10 cellular contexts compared by ENCODE assay signal in genomic region chr13:102707465-102707864, GRCh38. TPM values are rescaled to one million over a fixed set of nuclear protein-coding genes. Genes with fewer than 3 reads are reported as not detected.
DNase-seq lines count a peak whose midpoint lies in the region; ATAC-seq and TF ChIP-seq lines count a peak whose summit lies in the region.
"Had no signal": no experiment of that assay in that cellular context is flagged by ENCODE, and none has a peak within 500 bp of the region (broad histone marks: within the 10 kb centered on the region; RNA-seq: fewer than 3 reads in every experiment).

No MANE protein-coding gene starts in this region.

- H3K36me3 Mint-ChIP-seq in activated CD4-positive, alpha-beta T cell treated with anti-CD3 and anti-CD28 coated beads, Interleukin-2, amount 10 ng/mL, durations not matched to agents 7 days and 5 days (ENCODE audit: low read depth) = no peaks in the 10 kb centered on the region

- no peaks in the 10 kb centered on the region for H4K20me1 ChIP-seq in OCI-LY7 (ENCODE audit: insufficient read depth, low read length)

- H3K36me3 ChIP-seq in OCI-LY7 (ENCODE audit: insufficient read depth, low read length) (no peaks in the 10 kb centered on the region), ovary (no peaks in the 10 kb centered on the region)

- H2AFZ ChIP-seq in OCI-LY7 (ENCODE audit: low read length) = no peak overlapping the region
- H2AFZ ChIP-seq: GM23338 had no signal

- POLR2A ChIA-PET in OCI-LY7 (lab: Charles Lee) = no interaction called here
- POLR2A ChIA-PET in activated CD4-positive, alpha-beta T cell treated with anti-CD3 and anti-CD28 coated beads, Interleukin-2, amount 10 ng/mL, durations not matched to agents 7 days and 5 days (lab: Charles Lee) = no interaction called here

- no peak for ATAC-seq in GM19467 (IDR thresholded peaks at IDR 0.05; ENCODE audit: unreplicated experiment)
- ATAC-seq: GM23338 had no signal

- H3K4me2 ChIP-seq in OCI-LY7 (ENCODE audit: low read length) = no peak overlapping the region
- H3K4me2 ChIP-seq: GM23338 had no signal

- no peak for TF ChIP-seq CTCF in AG09309 (IDR thresholded peaks at IDR 0.05; ENCODE audit: control insufficient read depth, insufficient read depth, low read depth, low read length, missing control alignments)
- no peak for TF ChIP-seq CTCF in LNCaP clone FGC (IDR thresholded peaks at IDR 0.05; ENCODE audit: control insufficient read depth, extremely low read depth, insufficient read depth)
- no peak for TF ChIP-seq CTCF in OCI-LY7 (conservative IDR thresholded peaks at IDR 0.05; ENCODE audit: low read length)
- no peak for TF ChIP-seq CTCF in ovary (IDR thresholded peaks at IDR 0.05)

- CTCF ChIA-PET in OCI-LY7 (lab: Charles Lee; ENCODE audit: unreplicated experiment) = no interaction called here
- CTCF ChIA-PET in activated CD4-positive, alpha-beta T cell treated with anti-CD3 and anti-CD28 coated beads, Interleukin-2, amount 10 ng/mL, durations not matched to agents 7 days and 5 days (lab: Charles Lee) = no interaction called here

- H3K9me3 Mint-ChIP-seq in activated CD4-positive, alpha-beta T cell treated with anti-CD3 and anti-CD28 coated beads, Interleukin-2, amount 10 ng/mL, durations not matched to agents 7 days and 5 days = no peaks in the 10 kb centered on the region
- H3K9me3 Mint-ChIP-seq: GM23338 had no signal

- H3K4me1 ChIP-seq in OCI-LY7 (ENCODE audit: insufficient read depth, low read length, poor library complexity, severe bottlenecking) = no peaks in the 10 kb centered on the region
- peaks cover 1% of the 10 kb centered on the region for H3K4me1 ChIP-seq in ovary (ENCODE audit: insufficient read depth)

- intact Hi-C loops in OCI-LY7 (cut with micrococcal nuclease; ENCODE audit: unreplicated experiment) (no loop called here), ovary (cut with DNase I) (no loop called here)

- H3K9me3 ChIP-seq in OCI-LY7 (ENCODE audit: low read length) (no peaks in the 10 kb centered on the region), ovary (no peaks in the 10 kb centered on the region)

- H3K79me2 ChIP-seq in OCI-LY7 (ENCODE audit: insufficient read depth, low read depth, low read length) = no peaks in the 10 kb centered on the region

- H3K4me1 Mint-ChIP-seq in activated CD4-positive, alpha-beta T cell treated with anti-CD3 and anti-CD28 coated beads, Interleukin-2, amount 10 ng/mL, durations not matched to agents 7 days and 5 days = no peaks in the 10 kb centered on the region
- H3K4me1 Mint-ChIP-seq: GM23338 had no signal

- WGBS in ovary, 3 donors = 2 to 9% (median 3%) methylated on average over 4 of the region's 4 CpGs

- H3K27ac Mint-ChIP-seq in activated CD4-positive, alpha-beta T cell treated with anti-CD3 and anti-CD28 coated beads, Interleukin-2, amount 10 ng/mL, durations not matched to agents 7 days and 5 days = no peak overlapping the region
- H3K27ac Mint-ChIP-seq: GM23338 had no signal

- no peak overlapping the region for H3K4me3 ChIP-seq in AG09309 (ENCODE audit: control insufficient read depth, low read depth, low read length)
- H3K4me3 ChIP-seq in LNCaP clone FGC (ENCODE audit: low read depth, low read length) = no peak overlapping the region
- no peak overlapping the region for H3K4me3 ChIP-seq in OCI-LY7 (ENCODE audit: low read depth, low read length, poor library complexity, severe bottlenecking)
- H3K4me3 ChIP-seq in ovary = no peak overlapping the region
- H3K4me3 ChIP-seq: GM23338 had no signal

- DNase-seq in AG09309 (ENCODE audit: low read depth) (peak; percentile 96), LNCaP clone FGC (ENCODE audit: low read depth) (peak; percentile 54), amniotic epithelial cell (ENCODE audit: low read depth) (peak; percentile 91), kidney tubule cell (ENCODE audit: low spot score) (peak; percentile 91), OCI-LY7 (ENCODE audit: low spot score) (no peak), ovary (no peak)
- DNase-seq in activated CD4-positive, alpha-beta T cell treated with anti-CD3 and anti-CD28 coated beads, Interleukin-2, amount 10 ng/mL, durations not matched to agents 7 days and 5 days = no peak
- DNase-seq: activated CD4-positive, alpha-beta T cell treated with anti-CD3 and anti-CD28 coated beads for 1 hour had no signal

- no peak for TF ChIP-seq EP300 in ovary (IDR thresholded peaks at IDR 0.05)

- TF ChIP-seq POLR2A in ovary (IDR thresholded peaks at IDR 0.05) = no peak

- H3K4me3 Mint-ChIP-seq in activated CD4-positive, alpha-beta T cell treated with anti-CD3 and anti-CD28 coated beads, Interleukin-2, amount 10 ng/mL, durations not matched to agents 7 days and 5 days = no peak overlapping the region
- H3K4me3 Mint-ChIP-seq: GM23338 had no signal

- no TSS peak for BruUV-seq in OCI-LY7 (replicated peaks; lab: Mats Ljungman, UMichigan)

- no peaks in the 10 kb centered on the region for H3K27me3 ChIP-seq in ovary

- no peaks in the 10 kb centered on the region for H3K9me2 ChIP-seq in OCI-LY7 (ENCODE audit: insufficient read depth, low read length)

- no peak overlapping the region for H3K27ac ChIP-seq in OCI-LY7 (ENCODE audit: low read depth, low read length, poor library complexity, severe bottlenecking)
- no peak overlapping the region for H3K27ac ChIP-seq in ovary

- peaks cover 24% of the 10 kb centered on the region for H3K27me3 Mint-ChIP-seq in activated CD4-positive, alpha-beta T cell treated with anti-CD3 and anti-CD28 coated beads, Interleukin-2, amount 10 ng/mL, durations not matched to agents 7 days and 5 days

RNA-seq across cellular contexts. Expression of gene METTL21C, which starts 12.6 kb away (rescaled TPM):
- not detected in 2 replicates for total RNA-seq in OCI-LY7 (2014; rRNA removed; shearing (Covaris generic))
- total RNA-seq in OCI-LY7 (2022) (not detected in 2 replicates), ovary (not detected)
- polyA plus RNA-seq in ovary = under 1 TPM; 0.08 to 0.35 TPM
- not detected for total RNA-seq in activated CD4-positive, alpha-beta T cell treated with anti-CD3 and anti-CD28 coated beads, Interleukin-2, amount 10 ng/mL, durations not matched to agents 7 days and 5 days
- total RNA-seq: GM23338 had no signal
- polyA plus RNA-seq: GM23338 had no signal

Comparison
In these comparisons a context has a peak if more than half of its experiments do, and no peak if none do; other contexts are left out.
1. DNase-seq: peak in AG09309 (single experiment), LNCaP clone FGC (single experiment), amniotic epithelial cell (single experiment) and kidney tubule cell (single experiment); none in OCI-LY7 (single experiment), ovary (0 of 5) and activated CD4-positive, alpha-beta T cell treated with anti-CD3 and anti-CD28 coated beads, Interleukin-2, amount 10 ng/mL, durations not matched to agents 7 days and 5 days (single experiment).